In the genomic region with DNA sequence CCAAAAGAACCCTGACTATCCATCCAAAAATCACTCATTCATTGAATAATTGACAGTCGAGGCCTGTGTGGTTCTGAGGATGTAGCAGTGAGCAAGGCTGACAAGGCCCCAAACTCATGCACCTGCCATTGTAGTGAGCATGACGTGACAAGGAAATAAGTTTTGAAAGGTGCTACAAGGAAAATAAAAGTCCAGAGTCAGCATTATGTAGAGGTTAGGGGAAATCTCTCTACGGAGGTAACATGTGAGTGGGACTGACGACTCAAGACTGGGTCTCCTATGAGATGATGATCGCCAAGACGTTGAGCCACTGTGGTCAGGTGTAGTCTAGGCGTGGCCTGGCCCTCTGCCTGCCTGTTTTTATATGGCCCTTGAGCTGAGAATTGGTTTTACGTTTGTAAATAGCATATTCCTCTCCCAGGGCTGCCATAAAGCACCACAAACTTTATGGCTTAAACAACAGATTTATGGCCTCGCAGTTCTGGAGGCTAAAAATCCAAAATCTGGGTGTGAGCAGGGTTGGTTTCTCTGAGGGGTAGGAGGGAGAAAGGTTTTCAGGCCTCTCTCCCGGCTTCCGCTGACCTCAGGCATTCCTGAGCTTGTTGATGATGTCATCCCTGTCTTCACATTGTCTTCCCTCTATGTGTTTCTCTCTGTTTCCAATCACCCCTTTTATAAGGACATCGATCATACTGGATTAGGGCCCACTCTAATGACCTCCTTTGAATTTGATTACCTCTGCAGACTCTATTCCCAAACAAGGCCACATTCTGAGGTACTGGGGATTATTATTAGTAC, we compare ENCODE assay signal across 24 cellular contexts.
DNase-seq lines count a peak whose midpoint lies in the region; ATAC-seq and TF ChIP-seq lines count a peak whose summit lies in the region.
"Had no signal": no experiment of that assay in that cellular context is flagged by ENCODE, and none has a peak within 500 bp of the region (broad histone marks: within the 10 kb centered on the region; RNA-seq: fewer than 3 reads in every experiment).

No MANE protein-coding gene starts in this region.

- H3K27me3 Mint-ChIP-seq in CD14-positive monocyte (ENCODE audit: low read depth in 3 of 3) = peaks cover 0 to 1% (median 0%) of the 10 kb centered on the region in 3 donors

- H3K4me3 Mint-ChIP-seq in CD14-positive monocyte = no peak overlapping the region
- H3K4me3 Mint-ChIP-seq: CD8-positive, alpha-beta memory T cell; IgD-negative memory B cell had no signal

- no peaks in the 10 kb centered on the region for H3K4me1 Mint-ChIP-seq in CD14-positive monocyte
- H3K4me1 Mint-ChIP-seq: CD8-positive, alpha-beta memory T cell; IgD-negative memory B cell had no signal

- no peaks in the 10 kb centered on the region for H3K27me3 ChIP-seq in smooth muscle cell (ENCODE audit: low read depth)

- H3K27ac ChIP-seq in smooth muscle cell (ENCODE audit: low read depth) = no peak overlapping the region
- H3K27ac ChIP-seq: C4-2B, GM23248 had no signal

- H3K4me3 ChIP-seq in smooth muscle cell = no peak overlapping the region
- H3K4me3 ChIP-seq: GM23248 had no signal

- H3K4me1 ChIP-seq in smooth muscle cell (ENCODE audit: low read depth) = no peaks in the 10 kb centered on the region

- 76% methylated on average over 12 of the region's 12 CpGs for WGBS in smooth muscle cell (ENCODE audit: low lambda C conversion rate)

- DNase-seq in ELF-1 (ENCODE audit: low read depth, low spot score) (peak; percentile 44), M059J (ENCODE audit: low read depth) (peak; percentile 4), left colon (peak in 1 of 2 donors; percentile 43), smooth muscle cell (lab: John Stamatoyannopoulos, UW; ENCODE audit: unreplicated experiment) (no peak), LoVo (ENCODE audit: low spot score) (no peak), NCI-H69 (lab: John Stamatoyannopoulos, UW) (no peak), NCI-H2171 treated with DMSO at 0.1 percent for 48 hours (lab: John Stamatoyannopoulos, UW) (no peak), CD14-positive monocyte (ENCODE audit: low spot score) (no peak)
- DNase-seq: CD8-positive, alpha-beta memory T cell; DMS 273 treated with DMSO at 0.1 percent for 48 hours; DMS79; GM23248; H7; MV-4-11; NCI-H1105; NCI-H1436 treated with DMSO at 0.1 percent for 48 hours; NCI-H187 treated with DMSO at 0.1 percent for 48 hours; NCI-H446; NCI-H524 treated with DMSO at 0.1 percent for 48 hours; Right ventricle myocardium superior; RPMI8226; T-helper 1 cell had no signal

- no peaks in the 10 kb centered on the region for H3K9me3 ChIP-seq in smooth muscle cell (replicated peaks; ENCODE audit: low read depth)

- H2AFZ ChIP-seq in smooth muscle cell (ENCODE audit: low read depth) = peak overlapping the region; percentile 26
- H2AFZ ChIP-seq: GM23248 had no signal

- peaks cover 0 to 5% (median 4%) of the 10 kb centered on the region in 7 donors for H3K9me3 Mint-ChIP-seq in CD14-positive monocyte

- no peaks in the 10 kb centered on the region for H3K36me3 ChIP-seq in smooth muscle cell (ENCODE audit: low read depth)

- no peaks in the 10 kb centered on the region for H4K20me1 ChIP-seq in smooth muscle cell (ENCODE audit: low read depth)

- TF ChIP-seq CTCF in smooth muscle cell (IDR thresholded peaks at IDR 0.05; ENCODE audit: borderline replicate concordance, insufficient read depth, poor library complexity, severe bottlenecking) (no peak), CD14-positive monocyte (IDR thresholded peaks at IDR 0.05) (no peak)

- H3K4me2 ChIP-seq in smooth muscle cell = peak overlapping the region; percentile 42

- no peak overlapping the region for H3K27ac Mint-ChIP-seq in CD14-positive monocyte
- H3K27ac Mint-ChIP-seq: CD8-positive, alpha-beta memory T cell; IgD-negative memory B cell had no signal

- H3K36me3 Mint-ChIP-seq in CD14-positive monocyte = no peaks in the 10 kb centered on the region
- H3K36me3 Mint-ChIP-seq: IgD-negative memory B cell had no signal

- no peaks in the 10 kb centered on the region for H3F3A ChIP-seq in smooth muscle cell (ENCODE audit: low read depth)

- ATAC-seq in left colon = peak; percentile 92

- no peak overlapping the region for H3K9ac ChIP-seq in smooth muscle cell (ENCODE audit: low read depth)
- H3K9ac ChIP-seq: GM23248 had no signal

- no peaks in the 10 kb centered on the region for H3K79me2 ChIP-seq in smooth muscle cell (ENCODE audit: low read depth)

- intact Hi-C loops in left colon (cut with DNase I, micrococcal nuclease) = no loop called here
- intact Hi-C loops in CD14-positive monocyte (cut with micrococcal nuclease) = no loop called here

Comparison
In these comparisons a context has a peak if more than half of its experiments do, and no peak if none do; other contexts are left out.
1. DNase-seq: peak in ELF-1 (single experiment) and M059J (single experiment); none in smooth muscle cell (single experiment), LoVo (single experiment), NCI-H69 (single experiment), NCI-H2171 treated with DMSO at 0.1 percent for 48 hours (single experiment) and CD14-positive monocyte (single experiment).